In genomic region chr6:142409794-142410193, GRCh38 we compare ENCODE assay signal across 27 cellular contexts.
"Had no signal": no experiment of that assay in that cellular context is flagged by ENCODE, and none has a peak within 500 bp of the region (broad histone marks: within the 10 kb centered on the region; RNA-seq: fewer than 3 reads in every experiment).

No MANE protein-coding gene starts in this region.

- H3K4me3 ChIP-seq: dorsolateral prefrontal cortex, gastrocnemius medialis, heart left ventricle, hepatocyte, lung, ovary, psoas muscle, sigmoid colon, stomach, thyroid gland had no signal

- H3K27ac ChIP-seq: dorsolateral prefrontal cortex, epithelial cell of prostate, gastrocnemius medialis, heart left ventricle, hepatocyte, ovary, psoas muscle, sigmoid colon, stomach, thyroid gland had no signal

- H3K36me3 ChIP-seq: gastrocnemius medialis, heart left ventricle, ovary, sigmoid colon, stomach, thyroid gland had no signal

- ATAC-seq: esophagus mucosa; gastrocnemius medialis; heart left ventricle; left lobe of liver; natural killer cell; psoas muscle; right cardiac atrium; stimulated activated effector memory CD8-positive, alpha-beta T cell treated with anti-CD3 and anti-CD28 coated beads, Interleukin-12 subunit alpha, Interleukin-12 subunit beta, amount 100 ng/mL, for 72 hours had no signal

- H3K4me1 Mint-ChIP-seq: memory B cell; natural killer cell; stimulated activated effector memory CD8-positive, alpha-beta T cell treated with anti-CD3 and anti-CD28 coated beads, Interleukin-12 subunit alpha, Interleukin-12 subunit beta, amount 100 ng/mL, for 72 hours had no signal

- H3K36me3 Mint-ChIP-seq: memory B cell; natural killer cell; stimulated activated effector memory CD8-positive, alpha-beta T cell treated with anti-CD3 and anti-CD28 coated beads, Interleukin-12 subunit alpha, Interleukin-12 subunit beta, amount 100 ng/mL, for 72 hours had no signal

- H3K27me3 Mint-ChIP-seq: type B pancreatic cell had no signal

- H3K4me3 Mint-ChIP-seq: memory B cell; natural killer cell; stimulated activated effector memory CD8-positive, alpha-beta T cell treated with anti-CD3 and anti-CD28 coated beads, Interleukin-12 subunit alpha, Interleukin-12 subunit beta, amount 100 ng/mL, for 72 hours; type B pancreatic cell had no signal

- H3K9me3 ChIP-seq: gastrocnemius medialis, heart left ventricle, ovary, psoas muscle, sigmoid colon, stomach, thyroid gland had no signal

- H3K27me3 ChIP-seq: dorsolateral prefrontal cortex, gastrocnemius medialis, heart left ventricle, hepatocyte, ovary, sigmoid colon, stomach, thyroid gland had no signal

- H3K27ac Mint-ChIP-seq: memory B cell; natural killer cell; stimulated activated effector memory CD8-positive, alpha-beta T cell treated with anti-CD3 and anti-CD28 coated beads, Interleukin-12 subunit alpha, Interleukin-12 subunit beta, amount 100 ng/mL, for 72 hours; type B pancreatic cell had no signal

- H3K4me1 ChIP-seq: gastrocnemius medialis, psoas muscle, sigmoid colon, thyroid gland had no signal

- H2AFZ ChIP-seq: hepatocyte had no signal

- DNase-seq: cortex of kidney; dorsolateral prefrontal cortex; effector CD4-positive, alpha-beta T cell; foreskin fibroblast; gastrocnemius medialis; heart left ventricle; kidney; natural killer cell; occipital lobe; ovary; posterior cingulate gyrus; psoas muscle; right cardiac atrium; sigmoid colon; stimulated activated CD4-positive, alpha-beta T cell treated with anti-CD3 and anti-CD28 coated beads, Interleukin-2, amount 100 ng/mL, for 24 hours; stimulated activated CD4-positive, alpha-beta T cell treated with anti-CD3 and anti-CD28 coated beads, Interleukin-4, amount 100 ng/mL, for 24 hours; stimulated activated naive CD4-positive, alpha-beta T cell treated with Interleukin-2 at 50 U/mL for 16 hours; stomach; thyroid gland had no signal

- H3K79me2 ChIP-seq: hepatocyte had no signal

- H3K9me3 Mint-ChIP-seq: memory B cell; natural killer cell; stimulated activated effector memory CD8-positive, alpha-beta T cell treated with anti-CD3 and anti-CD28 coated beads, Interleukin-12 subunit alpha, Interleukin-12 subunit beta, amount 100 ng/mL, for 72 hours; type B pancreatic cell had no signal

- H3K4me2 ChIP-seq: hepatocyte had no signal
